20 cellular contexts compared by ENCODE assay signal in genomic region chr18:59038295-59039039, GRCh38.
DNase-seq lines count a peak whose midpoint lies in the region; ATAC-seq, FAIRE-seq and TF ChIP-seq lines count a peak whose summit lies in the region.
"Had no signal": no experiment of that assay in that cellular context is flagged by ENCODE, and none has a peak within 500 bp of the region (broad histone marks: within the 10 kb centered on the region; RNA-seq: fewer than 3 reads in every experiment).

No MANE protein-coding gene starts in this region.

- peak in 1 of 2 donors; percentile 18 for DNase-seq in activated T-cell treated with anti-CD3 and anti-CD28 coated beads, Interleukin-2, amount 50 U/mL, for 72 hours
- no peak for DNase-seq in activated T-cell treated with anti-CD3 and anti-CD28 coated beads, Interleukin-2, amount 50 U/mL, for 1 hour
- no peak for DNase-seq in HTR-8/SVneo (ENCODE audit: insufficient read length, low spot score)
- DNase-seq in keratinocyte (ENCODE audit: low read depth, low spot score) = no peak
- DNase-seq in stimulated activated naive CD8-positive, alpha-beta T cell treated with anti-CD3 and anti-CD28 coated beads, Interleukin-15, amount 100 ng/mL, for 72 hours = no peak
- DNase-seq in WERI-Rb-1 = no peak
- no peak for DNase-seq in stimulated activated CD4-positive, alpha-beta T cell treated with anti-CD3 and anti-CD28 coated beads, Interleukin-4, amount 100 ng/mL, for 24 hours
- DNase-seq: BE2C; CD4-positive, alpha-beta memory T cell; DND-41; GF-D8; H7; Karpas-422; MM.1S; NCI-H1105 treated with DMSO at 0.1 percent for 48 hours; NCI-H187; NCI-H2171; NCI-H774; Peyer's patch; Right ventricle myocardium superior had no signal

- H3K9me1 ChIP-seq in keratinocyte (ENCODE audit: control insufficient read depth, extremely low read depth, insufficient read depth, low read length) = no peaks in the 10 kb centered on the region

- FAIRE-seq in HTR-8/SVneo (lab: Jason Lieb, UNC) (peak; percentile 92), keratinocyte (lab: Jason Lieb, UNC) (peak; percentile 86)

- peak overlapping the region; percentile 3 to 6 for H3K4me3 Mint-ChIP-seq in activated T-cell treated with anti-CD3 and anti-CD28 coated beads, Interleukin-2, amount 50 U/mL, for 72 hours
- no peak overlapping the region for H3K4me3 Mint-ChIP-seq in stimulated activated naive CD8-positive, alpha-beta T cell treated with anti-CD3 and anti-CD28 coated beads, Interleukin-15, amount 100 ng/mL, for 72 hours
- H3K4me3 Mint-ChIP-seq: CD4-positive, alpha-beta memory T cell had no signal

- ATAC-seq in activated T-cell treated with anti-CD3 and anti-CD28 coated beads, Interleukin-2, amount 50 U/mL, for 72 hours (replicated peaks in 1 of 2) = peak; percentile 63 to 67
- ATAC-seq in stimulated activated naive CD8-positive, alpha-beta T cell treated with anti-CD3 and anti-CD28 coated beads, Interleukin-15, amount 100 ng/mL, for 72 hours = peak; percentile 41

- H3K27ac ChIP-seq in keratinocyte (ENCODE audit: control insufficient read depth, insufficient read depth, low read length) = no peak overlapping the region
- H3K27ac ChIP-seq in WERI-Rb-1 = no peak overlapping the region
- H3K27ac ChIP-seq: Peyer's patch had no signal

- peaks cover 9 to 13% of the 10 kb centered on the region in 2 donors for H3K9me3 Mint-ChIP-seq in activated T-cell treated with anti-CD3 and anti-CD28 coated beads, Interleukin-2, amount 50 U/mL, for 72 hours
- no peaks in the 10 kb centered on the region for H3K9me3 Mint-ChIP-seq in stimulated activated naive CD8-positive, alpha-beta T cell treated with anti-CD3 and anti-CD28 coated beads, Interleukin-15, amount 100 ng/mL, for 72 hours
- H3K9me3 Mint-ChIP-seq: CD4-positive, alpha-beta memory T cell had no signal

- peaks cover 19% of the 10 kb centered on the region for H3K27me3 Mint-ChIP-seq in activated T-cell treated with anti-CD3 and anti-CD28 coated beads, Interleukin-2, amount 50 U/mL, for 72 hours (ENCODE audit: low read depth)
- peaks cover 7% of the 10 kb centered on the region for H3K27me3 Mint-ChIP-seq in stimulated activated naive CD8-positive, alpha-beta T cell treated with anti-CD3 and anti-CD28 coated beads, Interleukin-15, amount 100 ng/mL, for 72 hours

- H4K20me1 ChIP-seq in keratinocyte (ENCODE audit: control insufficient read depth, extremely low read depth, insufficient read depth, low read length) = no peaks in the 10 kb centered on the region

- no peaks in the 10 kb centered on the region for H3K9me3 ChIP-seq in keratinocyte (ENCODE audit: control insufficient read depth, low read depth, low read length)
- H3K9me3 ChIP-seq in WERI-Rb-1 (ENCODE audit: severe bottlenecking) = no peaks in the 10 kb centered on the region
- H3K9me3 ChIP-seq: BE2C, Peyer's patch had no signal

- no peak overlapping the region for H2AFZ ChIP-seq in keratinocyte (ENCODE audit: control insufficient read depth, low read length)

- H3K4me3 ChIP-seq in keratinocyte (ENCODE audit: control insufficient read depth in 2 of 3, extremely low read depth in 1 of 3, insufficient read depth in 2 of 3, low read depth in 1 of 3, low read length in 3 of 3) (no peak overlapping the region), WERI-Rb-1 (ENCODE audit: low read depth, low read length) (no peak overlapping the region)
- H3K4me3 ChIP-seq: Peyer's patch had no signal

- no peaks in the 10 kb centered on the region for H3K79me2 ChIP-seq in keratinocyte (ENCODE audit: control insufficient read depth, insufficient read depth, low read length)

- TF ChIP-seq CTCF in keratinocyte (optimal IDR thresholded peaks at IDR 0.05 in 1 of 3, IDR thresholded peaks at IDR 0.05 in 1 of 3, conservative IDR thresholded peaks at IDR 0.05 in 1 of 3; ENCODE audit: extremely low read depth in 1 of 3, insufficient read depth in 2 of 3, low read length in 3 of 3) (no peak), WERI-Rb-1 (IDR thresholded peaks at IDR 0.05; ENCODE audit: low read depth, low read length) (no peak)

- no peaks in the 10 kb centered on the region for H3K36me3 ChIP-seq in keratinocyte (ENCODE audit: control insufficient read depth in 2 of 2, extremely low read depth in 1 of 2, insufficient read depth in 2 of 2, low read length in 2 of 2)
- H3K36me3 ChIP-seq in WERI-Rb-1 = no peaks in the 10 kb centered on the region
- H3K36me3 ChIP-seq: BE2C, Peyer's patch had no signal

- H3K9ac ChIP-seq in keratinocyte (ENCODE audit: control insufficient read depth, extremely low read depth, insufficient read depth, low read length) = no peak overlapping the region

- peaks cover 9% of the 10 kb centered on the region for H3K4me1 ChIP-seq in keratinocyte (ENCODE audit: control insufficient read depth, extremely low read depth, insufficient read depth, low read length)
- H3K4me1 ChIP-seq: BE2C, Peyer's patch had no signal

- H3K27me3 ChIP-seq in keratinocyte (ENCODE audit: control insufficient read depth, extremely low read depth, insufficient read depth, low read length) (no peaks in the 10 kb centered on the region), WERI-Rb-1 (ENCODE audit: insufficient read depth, low read depth, severe bottlenecking) (no peaks in the 10 kb centered on the region)
- H3K27me3 ChIP-seq: BE2C, Peyer's patch had no signal

- H3K27ac Mint-ChIP-seq in activated T-cell treated with anti-CD3 and anti-CD28 coated beads, Interleukin-2, amount 50 U/mL, for 72 hours = peak overlapping the region; percentile 89
- no peak overlapping the region for H3K27ac Mint-ChIP-seq in stimulated activated naive CD8-positive, alpha-beta T cell treated with anti-CD3 and anti-CD28 coated beads, Interleukin-15, amount 100 ng/mL, for 72 hours

- H3K4me1 Mint-ChIP-seq in activated T-cell treated with anti-CD3 and anti-CD28 coated beads, Interleukin-2, amount 50 U/mL, for 72 hours (ENCODE audit: low read depth) = peaks cover 35% of the 10 kb centered on the region
- H3K4me1 Mint-ChIP-seq in stimulated activated naive CD8-positive, alpha-beta T cell treated with anti-CD3 and anti-CD28 coated beads, Interleukin-15, amount 100 ng/mL, for 72 hours = peaks cover 7% of the 10 kb centered on the region
- H3K4me1 Mint-ChIP-seq: CD4-positive, alpha-beta memory T cell had no signal

- H3K36me3 Mint-ChIP-seq in activated T-cell treated with anti-CD3 and anti-CD28 coated beads, Interleukin-2, amount 50 U/mL, for 72 hours (ENCODE audit: insufficient read depth in 2 of 2) = peaks cover 7 to 9% of the 10 kb centered on the region in 2 donors
- H3K36me3 Mint-ChIP-seq: CD4-positive, alpha-beta memory T cell had no signal

- dilution Hi-C loops in keratinocyte (cut with MboI; ENCODE audit: extremely low pct_ligation_motif_present, low sequenced_read_pairs) = no loop called here

- no peak overlapping the region for H3K4me2 ChIP-seq in keratinocyte (ENCODE audit: control insufficient read depth, extremely low read depth, insufficient read depth, low read depth, low read length)

Comparison
In these comparisons a context has a peak if more than half of its experiments do, and no peak if none do; other contexts are left out.
1. H3K4me3 Mint-ChIP-seq: peak in activated T-cell treated with anti-CD3 and anti-CD28 coated beads, Interleukin-2, amount 50 U/mL, for 72 hours (2 of 2); none in stimulated activated naive CD8-positive, alpha-beta T cell treated with anti-CD3 and anti-CD28 coated beads, Interleukin-15, amount 100 ng/mL, for 72 hours (0 of 2).